ENCODE assay signal across 9 cellular contexts in the genomic region with DNA sequence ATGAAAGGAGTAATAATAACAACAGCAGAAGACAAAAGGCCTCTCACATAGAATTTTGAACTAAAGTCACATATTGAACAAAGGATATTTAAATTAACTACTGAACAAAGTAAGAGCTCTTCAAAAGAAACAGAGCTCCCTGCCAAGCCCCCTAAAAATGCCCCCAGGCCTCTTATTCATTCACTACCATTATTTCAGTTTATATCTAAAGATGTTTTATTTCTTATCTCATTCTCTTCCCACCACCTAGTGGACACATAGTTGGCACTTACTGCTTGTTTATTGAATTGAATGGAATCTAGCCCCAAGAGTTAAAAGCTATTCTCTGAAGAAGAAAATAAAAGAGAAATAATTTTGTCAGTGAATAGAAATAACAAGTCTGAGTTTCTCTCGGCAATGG. TPM values are rescaled to one million over a fixed set of nuclear protein-coding genes. Genes with fewer than 3 reads are reported as not detected.
DNase-seq lines count a peak whose midpoint lies in the region; ATAC-seq, FAIRE-seq and TF ChIP-seq lines count a peak whose summit lies in the region.
"Had no signal": no experiment of that assay in that cellular context is flagged by ENCODE, and none has a peak within 500 bp of the region (broad histone marks: within the 10 kb centered on the region; RNA-seq: fewer than 3 reads in every experiment).

No MANE protein-coding gene starts in this region.

- FAIRE-seq in GM12878 (lab: Jason Lieb, UNC): no peak

- POLR2A ChIA-PET in GM12878 (lab: Charles Lee): interaction anchor here (0.9 kb wide), 1 partner anchor 13 kb away, joined by 4 read pairs; no protein-coding TSS in a partner anchor
- POLR2A ChIA-PET in naive thymus-derived CD4-positive, alpha-beta T cell (lab: Charles Lee): interaction anchor here (0.6 to 1.4 kb wide), 2 partner anchors 81 to 149 kb away, joined by 3 read pairs; no protein-coding TSS in a partner anchor
- POLR2A ChIA-PET in activated CD8-positive, alpha-beta T cell treated with anti-CD3 and anti-CD28 coated beads for 36 hours (lab: Charles Lee): no interaction called here
- POLR2A ChIA-PET in Caco-2 (lab: Charles Lee): no interaction called here

- H3K27me3 ChIP-seq in GM12878 (replicated peaks in 1 of 2; ENCODE audit: control insufficient read depth in 2 of 2, insufficient read depth in 2 of 2, low read length in 1 of 2) (no peaks in the 10 kb centered on the region), Caco-2 (replicated peaks; ENCODE audit: control insufficient read depth, insufficient read depth, low read length) (no peaks in the 10 kb centered on the region)
- no peaks in the 10 kb centered on the region for H3K27me3 ChIP-seq in naive thymus-derived CD4-positive, alpha-beta T cell (ENCODE audit: control insufficient read depth in 2 of 2, insufficient read depth in 2 of 2, low read length in 2 of 2)

- BruUV-seq in GM12878 (replicated peaks; lab: Mats Ljungman, UMichigan) (no TSS peak), Caco-2 (replicated peaks; lab: Mats Ljungman, UMichigan) (no TSS peak)

- H3K36me3 Mint-ChIP-seq in naive thymus-derived CD4-positive, alpha-beta T cell: peaks cover 0 to 22% (median 6%) of the 10 kb centered on the region in 5 donors
- H3K36me3 Mint-ChIP-seq in activated CD8-positive, alpha-beta T cell treated with anti-CD3 and anti-CD28 coated beads for 36 hours (ENCODE audit: low read depth): no peaks in the 10 kb centered on the region
- H3K36me3 Mint-ChIP-seq in Caco-2 (ENCODE audit: insufficient read depth, unreplicated experiment): peaks cover 23% of the 10 kb centered on the region

- H3K4me2 ChIP-seq in GM12878 (ENCODE audit: control insufficient read depth, insufficient read depth): no peak overlapping the region

- peaks cover 11% of the 10 kb centered on the region for H3K4me1 ChIP-seq in GM12878 (ENCODE audit: control insufficient read depth, insufficient read depth, low read length)
- peaks cover 0 to 5% of the 10 kb centered on the region in 2 donors for H3K4me1 ChIP-seq in naive thymus-derived CD4-positive, alpha-beta T cell (ENCODE audit: control insufficient read depth in 2 of 2, insufficient read depth in 2 of 2, low read length in 2 of 2)
- H3K4me1 ChIP-seq in Caco-2: peaks cover 18% of the 10 kb centered on the region; the same call in 1 of the 2 replicates

- no peaks in the 10 kb centered on the region for H4K20me1 ChIP-seq in GM12878 (ENCODE audit: control insufficient read depth, insufficient read depth)

- no peak overlapping the region for H3K4me3 Mint-ChIP-seq in naive thymus-derived CD4-positive, alpha-beta T cell
- H3K4me3 Mint-ChIP-seq in activated CD8-positive, alpha-beta T cell treated with anti-CD3 and anti-CD28 coated beads for 36 hours: no peak overlapping the region
- H3K4me3 Mint-ChIP-seq in Caco-2 (ENCODE audit: unreplicated experiment): no peak overlapping the region

- H3K9me3 ChIP-seq in GM12878 (replicated peaks; ENCODE audit: control insufficient read depth, insufficient read depth, low read length) (no peaks in the 10 kb centered on the region), Caco-2 (no peaks in the 10 kb centered on the region)
- no peaks in the 10 kb centered on the region for H3K9me3 ChIP-seq in naive thymus-derived CD4-positive, alpha-beta T cell (ENCODE audit: control insufficient read depth in 2 of 3, low read length in 3 of 3)

- RAD21 ChIA-PET in GM12878 (lab: Charles Lee; ENCODE audit: unreplicated experiment): interaction anchor here (1.1 to 1.5 kb wide), 6 partner anchors 23 to 147 kb away, joined by 3 to 8 read pairs (median 6); no protein-coding TSS in a partner anchor

- DNase-seq in AML-193 (lab: John Stamatoyannopoulos, UW): peak; percentile 30 to 35
- peak; percentile 25 for DNase-seq in HCEC 1CT
- DNase-seq in GM12878 (ENCODE audit: low read depth, low spot score): no peak
- peak in 4 of 9 donors; percentile 7 to 19 (median 10) for DNase-seq in naive thymus-derived CD4-positive, alpha-beta T cell
- DNase-seq in OCI-M2 (lab: John Stamatoyannopoulos, UW; ENCODE audit: unreplicated experiment): no peak
- no peak for DNase-seq in activated CD8-positive, alpha-beta T cell treated with anti-CD3 and anti-CD28 coated beads for 36 hours
- DNase-seq in Caco-2: no peak
- no peak for DNase-seq in NCI-H2107 treated with DMSO at 0.1 percent for 48 hours (lab: John Stamatoyannopoulos, UW; ENCODE audit: unreplicated experiment)
- DNase-seq: left colon had no signal

- intact Hi-C loops in GM12878 (cut with micrococcal nuclease; ENCODE audit: unreplicated experiment): loop anchor here (2.0 kb wide), 1 partner anchor 79 kb away; no protein-coding TSS in a partner anchor
- intact Hi-C loops in naive thymus-derived CD4-positive, alpha-beta T cell (cut with micrococcal nuclease): loop anchor here in 1 of 2 donors (1.0 to 2.0 kb wide), 3 partner anchors 37 to 149 kb away; a partner anchor contains a TSS
- intact Hi-C loops in activated CD8-positive, alpha-beta T cell treated with anti-CD3 and anti-CD28 coated beads for 36 hours (cut with micrococcal nuclease): no loop called here
- intact Hi-C loops in Caco-2 (cut with micrococcal nuclease; ENCODE audit: unreplicated experiment): no loop called here

- no peaks in the 10 kb centered on the region for H3K27me3 Mint-ChIP-seq in naive thymus-derived CD4-positive, alpha-beta T cell
- no peaks in the 10 kb centered on the region for H3K27me3 Mint-ChIP-seq in activated CD8-positive, alpha-beta T cell treated with anti-CD3 and anti-CD28 coated beads for 36 hours
- H3K27me3 Mint-ChIP-seq in Caco-2 (ENCODE audit: insufficient read depth, unreplicated experiment): no peaks in the 10 kb centered on the region

- in situ Hi-C loops in GM12878 (cut with MboI): no loop called here

- H3K4me1 Mint-ChIP-seq in naive thymus-derived CD4-positive, alpha-beta T cell: peaks cover 22 to 52% (median 45%) of the 10 kb centered on the region in 7 donors
- H3K4me1 Mint-ChIP-seq in activated CD8-positive, alpha-beta T cell treated with anti-CD3 and anti-CD28 coated beads for 36 hours (ENCODE audit: low read depth): peaks cover 22% of the 10 kb centered on the region
- H3K4me1 Mint-ChIP-seq in Caco-2 (ENCODE audit: low read depth, unreplicated experiment): peaks cover 32% of the 10 kb centered on the region

- H3K36me3 ChIP-seq in GM12878 (ENCODE audit: control insufficient read depth in 2 of 2, insufficient read depth in 2 of 2, low read length in 1 of 2) (no peaks in the 10 kb centered on the region), Caco-2 (ENCODE audit: control insufficient read depth, insufficient read depth, low read length) (no peaks in the 10 kb centered on the region; the same call in 1 of the 2 replicates)
- H3K36me3 ChIP-seq in naive thymus-derived CD4-positive, alpha-beta T cell (ENCODE audit: control insufficient read depth in 2 of 3, insufficient read depth in 3 of 3, low read length in 3 of 3): no peaks in the 10 kb centered on the region

- H2AFZ ChIP-seq in GM12878 (ENCODE audit: control insufficient read depth, low read depth, low read length): no peak overlapping the region

- SMC1A ChIA-PET in GM12878 (lab: Charles Lee; ENCODE audit: uncharacterized antibody, unreplicated experiment): interaction anchor here (0.7 to 2.1 kb wide), 11 partner anchors 11 to 148 kb away, joined by 3 to 16 read pairs (median 3); no protein-coding TSS in a partner anchor

- H3K4me3 ChIP-seq in GM12878: no peak overlapping the region
- no peak overlapping the region for H3K4me3 ChIP-seq in naive thymus-derived CD4-positive, alpha-beta T cell (ENCODE audit: low read length)
- H3K4me3 ChIP-seq in Caco-2 (ENCODE audit: low read depth, low read length): no peak overlapping the region

- H3K9ac ChIP-seq in GM12878 (ENCODE audit: control insufficient read depth, insufficient read depth, low read length): no peak overlapping the region

- no peak for TF ChIP-seq POLR2A in GM12878 (IDR thresholded peaks at IDR 0.05; ENCODE audit: low read depth, low read length)

- H3K27ac ChIP-seq in GM12878 (ENCODE audit: control insufficient read depth, insufficient read depth): no peak overlapping the region
- H3K27ac ChIP-seq in naive thymus-derived CD4-positive, alpha-beta T cell (ENCODE audit: low read depth, low read length): no peak overlapping the region

- H3K9me3 Mint-ChIP-seq in naive thymus-derived CD4-positive, alpha-beta T cell: no peaks in the 10 kb centered on the region
- H3K9me3 Mint-ChIP-seq in activated CD8-positive, alpha-beta T cell treated with anti-CD3 and anti-CD28 coated beads for 36 hours: no peaks in the 10 kb centered on the region
- no peaks in the 10 kb centered on the region for H3K9me3 Mint-ChIP-seq in Caco-2 (ENCODE audit: unreplicated experiment)

- 100% methylated on average over 1 of the region's 1 CpG for WGBS in GM12878 (ENCODE audit: insufficient coverage, insufficient replicate concordance, low lambda C conversion rate, missing lambda C conversion rate)

- CTCF ChIA-PET in GM12878 (lab: Yijun Ruan, JAX) (interaction anchor here (0.6 to 3.6 kb wide), 14 partner anchors 8 to 1147 kb away, joined by 3 to 24 read pairs (median 4); no protein-coding TSS in a partner anchor), Caco-2 (lab: Charles Lee) (interaction anchor here (0.7 to 1.0 kb wide), 3 partner anchors 23 to 135 kb away, joined by 3 read pairs; no protein-coding TSS in a partner anchor)
- CTCF ChIA-PET in naive thymus-derived CD4-positive, alpha-beta T cell (lab: Charles Lee): interaction anchor here (0.6 to 3.9 kb wide), 14 partner anchors 9 to 156 kb away, joined by 3 to 22 read pairs (median 4); no protein-coding TSS in a partner anchor
- CTCF ChIA-PET in activated CD8-positive, alpha-beta T cell treated with anti-CD3 and anti-CD28 coated beads for 36 hours (lab: Charles Lee): interaction anchor here (0.6 to 1.9 kb wide), 11 partner anchors 9 to 726 kb away, joined by 3 to 10 read pairs (median 3); no protein-coding TSS in a partner anchor

- TF ChIP-seq EP300 in GM12878 (IDR thresholded peaks at IDR 0.05; ENCODE audit: borderline replicate concordance in 1 of 2, control insufficient read depth in 1 of 2, low read depth in 2 of 2, low read length in 2 of 2): no peak

- peak overlapping the region in 8 of 9 donors; percentile 13 to 74 (median 34) for H3K27ac Mint-ChIP-seq in naive thymus-derived CD4-positive, alpha-beta T cell
- H3K27ac Mint-ChIP-seq in activated CD8-positive, alpha-beta T cell treated with anti-CD3 and anti-CD28 coated beads for 36 hours: no peak overlapping the region
- H3K27ac Mint-ChIP-seq in Caco-2 (ENCODE audit: unreplicated experiment): no peak overlapping the region

- TF ChIP-seq CTCF in GM12878 (IDR thresholded peaks at IDR 0.05 in 2 of 3, conservative IDR thresholded peaks at IDR 0.05 in 1 of 3; ENCODE audit: control insufficient read depth in 2 of 3, extremely low read depth in 1 of 3, insufficient read depth in 1 of 3, low read depth in 3 of 3, low read length in 3 of 3) (peak in 1 of 3 experiments; percentile 14; a peak in 2 of 6 replicates), Caco-2 (IDR thresholded peaks at IDR 0.05; ENCODE audit: insufficient read depth in 1 of 2, low read depth in 1 of 2, low read length in 1 of 2, severe bottlenecking in 1 of 2, unreplicated experiment in 1 of 2) (peak in 1 of 2 experiments; percentile 20)
- TF ChIP-seq CTCF in activated CD8-positive, alpha-beta T cell treated with anti-CD3 and anti-CD28 coated beads for 36 hours (IDR thresholded peaks at IDR 0.05): no peak

- TF ChIP-seq RAD21 in GM12878 (IDR thresholded peaks at IDR 0.05; ENCODE audit: insufficient read depth, low read depth, low read length): peak; percentile 46; the same call in 1 of the 2 replicates

- H3K79me2 ChIP-seq in GM12878 (ENCODE audit: control insufficient read depth, insufficient read depth, low read length): no peaks in the 10 kb centered on the region

- no peak for ATAC-seq in GM12878
- no peak for ATAC-seq in naive thymus-derived CD4-positive, alpha-beta T cell
- no peak for ATAC-seq in activated CD8-positive, alpha-beta T cell treated with anti-CD3 and anti-CD28 coated beads for 36 hours
- ATAC-seq: left colon had no signal

RNA-seq across cellular contexts. Expression of a gene that starts 37.4 kb away (rescaled TPM):
- 9.7 and 9.8 TPM in 2 replicates for total RNA-seq in GM12878 (2013; cell fraction: nucleolus; rRNA removed)
- total RNA-seq in GM12878 (2014; rRNA removed) (22.5 and 23.6 TPM in 2 replicates), GM12878 (2014; rRNA removed; fragmentation: Illumina TruSeq; extraction: Trizol) (22.8 and 24.4 TPM in 2 replicates), GM12878 (2021) (49.3 and 54.6 TPM in 2 replicates), Caco-2 (2022) (92.2 and 113 TPM in 2 replicates)
- 5.7 TPM for polyA plus RNA-seq in GM12878 (2011; ENCODE audit: low read depth)
- polyA plus RNA-seq in GM12878 (2011; rRNA removed) (10.7 and 13.8 TPM in 2 replicates), GM12878 (2014; fragmentation: Illumina TruSeq; extraction: Trizol) (28.8 and 29.0 TPM in 2 replicates), GM12878 (2014; fragmentation: Nextera tagmentation; extraction: Ambion mirVana) (1 to 10 TPM; 6.7 to 9.2 TPM), GM12878 (2014; rRNA removed) (24.3 and 25.1 TPM in 2 replicates), GM12878 (2016; fragmentation: Nextera tagmentation; extraction: Ambion mirVana) (10 to 100 TPM; 38.4 to 39.0 TPM)
- 9.2 and 9.9 TPM in 2 replicates for polyA plus RNA-seq in GM12878 (2011; cell fraction: cytosol; rRNA removed)
- 21.7 and 22.7 TPM in 2 replicates for polyA plus RNA-seq in GM12878 (2011; cell fraction: nucleus; rRNA removed)
- 6.3 and 7.6 TPM in 2 replicates for polyA plus RNA-seq in GM12878 (2012)
- polyA minus RNA-seq in GM12878 (2011; rRNA and poly(A)+ RNA removed): 12.9 and 16.5 TPM in 2 replicates
- polyA minus RNA-seq in GM12878 (2011; cell fraction: cytosol; rRNA and poly(A)+ RNA removed): 5.3 and 8.6 TPM in 2 replicates
- polyA minus RNA-seq in GM12878 (2011; cell fraction: nucleus; rRNA and poly(A)+ RNA removed): 12.9 and 17.8 TPM in 2 replicates
- 10 to 100 TPM in 4 of 5 experiments, 1 to 10 TPM in 1; 9.0 to 67.7 (median 21.6) TPM for total RNA-seq in naive thymus-derived CD4-positive, alpha-beta T cell
- 10 to 100 TPM; 12.5 to 16.5 TPM for polyA plus RNA-seq in naive thymus-derived CD4-positive, alpha-beta T cell
- 10 to 100 TPM; 16.9 to 17.7 TPM for total RNA-seq in activated CD8-positive, alpha-beta T cell treated with anti-CD3 and anti-CD28 coated beads for 36 hours

Comparison
In these comparisons a context has a peak if more than half of its experiments do, and no peak if none do; other contexts are left out.
1. DNase-seq: peak in AML-193 (2 of 2) and HCEC 1CT (single experiment); none in GM12878 (single experiment), OCI-M2 (single experiment), activated CD8-positive, alpha-beta T cell treated with anti-CD3 and anti-CD28 coated beads for 36 hours (single experiment), Caco-2 (0 of 2) and NCI-H2107 treated with DMSO at 0.1 percent for 48 hours (single experiment).
2. H3K27ac Mint-ChIP-seq: peak in naive thymus-derived CD4-positive, alpha-beta T cell (8 of 9); none in activated CD8-positive, alpha-beta T cell treated with anti-CD3 and anti-CD28 coated beads for 36 hours (single experiment) and Caco-2 (single experiment).
3. POLR2A ChIA-PET loops: an anchor here in GM12878 (0.9 kb wide) and naive thymus-derived CD4-positive, alpha-beta T cell (0.6 to 1.4 kb wide); none called in activated CD8-positive, alpha-beta T cell treated with anti-CD3 and anti-CD28 coated beads for 36 hours and Caco-2.